Comparison of ENCODE assay signal across 14 cellular contexts in genomic region chr5:66891184-66891925, GRCh38.
A peak's percentile ranks its signal among the peaks of the same experiment; 100 is the strongest.
DNase-seq lines count a peak whose midpoint lies in the region; ATAC-seq, FAIRE-seq and TF ChIP-seq lines count a peak whose summit lies in the region.
"Had no signal": no experiment of that assay in that cellular context is flagged by ENCODE, and none has a peak within 500 bp of the region (broad histone marks: within the 10 kb centered on the region; RNA-seq: fewer than 3 reads in every experiment).

No MANE protein-coding gene starts in this region.

- CTCF ChIA-PET in GM10248 (lab: Yijun Ruan, JAX): interaction anchor here (1.6 kb wide), 1 partner anchor 8 kb away, joined by 5 read pairs; no protein-coding TSS in a partner anchor

- no peak overlapping the region for H2AFZ ChIP-seq in hepatocyte

- H3K27ac ChIP-seq in hepatocyte: peak overlapping the region; percentile 25
- H3K27ac ChIP-seq: SJSA1 had no signal

- no peaks in the 10 kb centered on the region for H4K20me1 ChIP-seq in hepatocyte (ENCODE audit: insufficient read depth, poor library complexity, severe bottlenecking)

- TF ChIP-seq CTCF in bronchial epithelial cell (IDR thresholded peaks at IDR 0.05; ENCODE audit: insufficient read depth, low read length, severe bottlenecking) (no peak), hepatocyte (IDR thresholded peaks at IDR 0.05; ENCODE audit: poor library complexity) (no peak), GM10248 (IDR thresholded peaks at IDR 0.05; ENCODE audit: control extremely low read depth, extremely low read depth, low read depth, missing control alignments) (no peak)

- no peaks in the 10 kb centered on the region for H3K4me1 ChIP-seq in hepatocyte (ENCODE audit: insufficient read depth)
- H3K4me1 ChIP-seq: SJSA1 had no signal

- H3K9me3 ChIP-seq in hepatocyte (ENCODE audit: low read depth): no peaks in the 10 kb centered on the region
- H3K9me3 ChIP-seq: SJSA1 had no signal

- peak; percentile 90 for FAIRE-seq in bronchial epithelial cell (lab: Jason Lieb, UNC)

- ATAC-seq in sciatic nerve: peak; percentile 40
- no peak for ATAC-seq in GM18870 (IDR thresholded peaks at IDR 0.05; ENCODE audit: unreplicated experiment)
- ATAC-seq in HG02852 (IDR thresholded peaks at IDR 0.05; ENCODE audit: unreplicated experiment): no peak
- ATAC-seq in GM21367 (IDR thresholded peaks at IDR 0.05; ENCODE audit: unreplicated experiment): no peak
- ATAC-seq: effector memory CD8-positive, alpha-beta T cell; stimulated activated effector memory CD8-positive, alpha-beta T cell treated with anti-CD3 and anti-CD28 coated beads, Interleukin-12 subunit alpha, Interleukin-12 subunit beta, amount 100 ng/mL, for 72 hours had no signal

- intact Hi-C loops in sciatic nerve (cut with DNase I): no loop called here

- no peaks in the 10 kb centered on the region for H3K79me2 ChIP-seq in hepatocyte

- DNase-seq in HT-29 (ENCODE audit: low spot score) (peak; percentile 60), bronchial epithelial cell (ENCODE audit: low read depth) (peak; percentile 99), hepatocyte (ENCODE audit: low spot score) (peak; percentile 12), sciatic nerve (ENCODE audit: low spot score) (no peak), GM10248 (ENCODE audit: extremely low spot score) (no peak)
- DNase-seq: activated T-cell treated with anti-CD3 and anti-CD28 coated beads for 4 hours; CD4-positive, CD25-positive, alpha-beta regulatory T cell; effector memory CD8-positive, alpha-beta T cell; NCI-H774 had no signal

- no peak overlapping the region for H3K4me2 ChIP-seq in hepatocyte

- H3K27me3 ChIP-seq in bronchial epithelial cell (ENCODE audit: control insufficient read depth, insufficient read depth, low read length): no peaks in the 10 kb centered on the region
- no peaks in the 10 kb centered on the region for H3K27me3 ChIP-seq in hepatocyte
- H3K27me3 ChIP-seq: SJSA1 had no signal

- H3K9me2 ChIP-seq in hepatocyte (replicated peaks; ENCODE audit: insufficient read depth): no peaks in the 10 kb centered on the region

- POLR2A ChIA-PET in GM10248 (lab: Yijun Ruan, JAX): no interaction called here

- H3K4me3 ChIP-seq in bronchial epithelial cell (ENCODE audit: low read depth, low read length) (no peak overlapping the region), hepatocyte (no peak overlapping the region)
- H3K4me3 ChIP-seq: SJSA1 had no signal

- 66% methylated on average over 3 of the region's 3 CpGs for WGBS in hepatocyte (ENCODE audit: low lambda C conversion rate, missing lambda C conversion rate)

- H3K36me3 ChIP-seq in bronchial epithelial cell (ENCODE audit: control insufficient read depth, insufficient read depth, low read length) (no peaks in the 10 kb centered on the region), hepatocyte (replicated peaks; ENCODE audit: insufficient read depth, low read depth) (no peaks in the 10 kb centered on the region)
- H3K36me3 ChIP-seq: SJSA1 had no signal

Comparison
In these comparisons a context has a peak if more than half of its experiments do, and no peak if none do; other contexts are left out.
1. DNase-seq: peak in HT-29 (single experiment), bronchial epithelial cell (single experiment) and hepatocyte (single experiment); none in sciatic nerve (single experiment) and GM10248 (single experiment).